1 cellular context compared by ENCODE assay signal in the genomic region with DNA sequence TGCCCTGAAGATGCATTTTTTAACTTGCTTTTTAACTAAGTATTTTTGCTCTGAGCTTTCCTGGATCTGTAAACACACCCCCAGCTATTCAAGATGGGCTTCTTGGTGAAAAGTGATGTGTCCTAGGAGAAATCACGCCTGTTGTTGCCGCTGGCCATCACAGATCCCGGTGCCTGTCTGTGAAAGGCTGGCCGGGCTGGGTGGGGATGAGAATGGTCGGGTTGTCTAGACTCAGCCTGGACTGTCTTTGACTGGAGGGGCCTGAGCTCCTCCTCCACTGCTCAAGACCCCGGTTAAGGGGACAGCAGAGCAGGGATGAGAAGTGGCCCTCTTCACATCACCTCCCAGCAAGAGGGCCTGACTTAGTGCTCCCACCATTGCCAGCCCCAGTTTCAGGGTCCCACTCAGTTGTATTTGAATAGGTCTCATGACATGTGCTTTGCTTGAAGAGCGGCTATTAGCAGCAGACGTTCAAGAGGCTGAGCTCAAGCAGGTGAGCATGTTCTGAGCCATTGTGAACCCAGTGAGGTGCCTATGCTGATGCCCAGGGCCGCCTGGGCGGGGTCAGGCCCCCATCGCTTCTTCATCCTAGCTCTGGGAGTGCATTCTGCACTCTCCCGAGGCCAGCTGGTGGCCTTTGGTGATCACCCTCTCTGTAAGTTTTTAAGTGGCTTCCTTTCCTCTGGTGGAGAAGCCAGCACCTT.
TF ChIP-seq lines count a peak whose summit lies in the region.

No MANE protein-coding gene starts in this region.

TF ChIP-seq in H1, 55 proteins besides CTCF, POLR2A, EP300 and RAD21 (continued from another document):
- no peak for TF ChIP-seq RNF2 (IDR thresholded peaks at IDR 0.05; ENCODE audit: borderline replicate concordance, low read depth, low read length, missing control alignments, poor library complexity, severe bottlenecking)
